In genomic region chr7:931871-932650, GRCh38 we compare ENCODE assay signal across 29 cellular contexts. TPM values are rescaled to one million over a fixed set of nuclear protein-coding genes. Genes with fewer than 3 reads are reported as not detected.
DNase-seq lines count a peak whose midpoint lies in the region; ATAC-seq, FAIRE-seq and TF ChIP-seq lines count a peak whose summit lies in the region.
"Had no signal": no experiment of that assay in that cellular context is flagged by ENCODE, and none has a peak within 500 bp of the region (broad histone marks: within the 10 kb centered on the region; RNA-seq: fewer than 3 reads in every experiment).

No MANE protein-coding gene starts in this region.

- 86 to 91% (median 88%) methylated on average over 21 of the region's 21 CpGs for WGBS in spleen, 5 donors

- TF ChIP-seq POLR2A in spleen (IDR thresholded peaks at IDR 0.05): no peak

- peaks cover 0 to 26% (median 8%) of the 10 kb centered on the region in 11 experiments; a peak in 10 of 22 replicates for H4K20me1 ChIP-seq in BLaER1 treated with 17β-estradiol and CSF1 and Interleukin-3, amounts not matched to agents 10 nM and 100 nM

- peaks cover 85 to 91% (median 89%) of the 10 kb centered on the region in 10 experiments for H3K4me1 ChIP-seq in BLaER1 treated with 17β-estradiol and CSF1 and Interleukin-3, amounts not matched to agents 10 nM and 100 nM
- no peaks in the 10 kb centered on the region for H3K4me1 ChIP-seq in RWPE2 (ENCODE audit: insufficient read depth, poor library complexity, severe bottlenecking)
- H3K4me1 ChIP-seq in kidney (ENCODE audit: control insufficient read depth in 1 of 2, insufficient read depth in 1 of 2, low read depth in 1 of 2, low read length in 2 of 2): peaks cover 0 to 2% of the 10 kb centered on the region in 2 donors
- H3K4me1 ChIP-seq in spleen: peaks cover 0 to 54% (median 4%) of the 10 kb centered on the region in 6 donors
- H3K4me1 ChIP-seq: psoas muscle had no signal

- intact Hi-C loops in kidney (cut with DNase I) (no loop called here), spleen (cut with DNase I; ENCODE audit: low total_unique reads) (no loop called here)

- H3K27me3 ChIP-seq in BLaER1 treated with 17β-estradiol and CSF1 and Interleukin-3, amounts not matched to agents 10 nM and 100 nM: no peaks in the 10 kb centered on the region
- H3K27me3 ChIP-seq in RWPE2 (ENCODE audit: insufficient read depth, poor library complexity, severe bottlenecking): no peaks in the 10 kb centered on the region
- peaks cover 0 to 6% (median 0%) of the 10 kb centered on the region in 7 donors for H3K27me3 ChIP-seq in spleen (replicated peaks in 1 of 7)

- peaks cover 5 to 55% (median 32%) of the 10 kb centered on the region in 11 experiments; a peak in 16 of 22 replicates for H3K36me3 ChIP-seq in BLaER1 treated with 17β-estradiol and CSF1 and Interleukin-3, amounts not matched to agents 10 nM and 100 nM
- no peaks in the 10 kb centered on the region for H3K36me3 ChIP-seq in RWPE2 (ENCODE audit: low read depth)
- H3K36me3 ChIP-seq in kidney (ENCODE audit: control insufficient read depth in 1 of 2, insufficient read depth in 2 of 2, low read length in 2 of 2): no peaks in the 10 kb centered on the region
- peaks cover 0 to 20% (median 0%) of the 10 kb centered on the region in 6 donors for H3K36me3 ChIP-seq in spleen

- no peaks in the 10 kb centered on the region for H3K9me3 ChIP-seq in BLaER1 treated with 17β-estradiol and CSF1 and Interleukin-3, amounts not matched to agents 10 nM and 100 nM (replicated peaks in 1 of 11)
- H3K9me3 ChIP-seq in RWPE2 (ENCODE audit: severe bottlenecking) (no peaks in the 10 kb centered on the region), kidney (ENCODE audit: control insufficient read depth in 1 of 2, low read length in 2 of 2) (no peaks in the 10 kb centered on the region), spleen (no peaks in the 10 kb centered on the region)
- H3K9me3 ChIP-seq: psoas muscle had no signal

- peak overlapping the region; percentile 31 to 100 (median 95) for H3K4me2 ChIP-seq in BLaER1 treated with 17β-estradiol and CSF1 and Interleukin-3, amounts not matched to agents 10 nM and 100 nM

- peak overlapping the region; percentile 6 to 75 (median 69); a peak in 19 of 22 replicates for H3K9ac ChIP-seq in BLaER1 treated with 17β-estradiol and CSF1 and Interleukin-3, amounts not matched to agents 10 nM and 100 nM
- no peak overlapping the region for H3K9ac ChIP-seq in kidney (ENCODE audit: low read length in 2 of 2)
- H3K9ac ChIP-seq: GM23248 had no signal

- TF ChIP-seq CTCF in RWPE2 (IDR thresholded peaks at IDR 0.05; ENCODE audit: poor library complexity, severe bottlenecking) (no peak), kidney (IDR thresholded peaks at IDR 0.05; ENCODE audit: borderline replicate concordance, extremely low read depth, insufficient read depth) (no peak), spleen (IDR thresholded peaks at IDR 0.05 in 8 of 11, conservative IDR thresholded peaks at IDR 0.05 in 3 of 11) (no peak)

- no peak for ATAC-seq in RWPE2 (ENCODE audit: low read depth)
- ATAC-seq in stimulated activated naive CD8-positive, alpha-beta T cell treated with anti-CD3 and anti-CD28 coated beads, Interleukin-15, Interleukin-2, amounts not matched to agents 100 U/mL and 50 U/mL, for 24 hours: no peak
- ATAC-seq: activated T-cell treated with anti-CD3 and anti-CD28 coated beads, Interleukin-2, amount 50 U/mL, for 4 hours; psoas muscle; SK-N-SH treated with all-trans-retinoic acid at 6 μM for 48 hours; T-helper 17 cell had no signal

- no peak for FAIRE-seq in kidney (lab: Jason Lieb, UNC)
- FAIRE-seq: D721Med, GM12892 had no signal

- DNase-seq in RWPE2 (ENCODE audit: low spot score) (peak; percentile 54), kidney (peak; percentile 66), spleen (peak; percentile 66), NCI-H510A treated with DMSO at 0.1 percent for 48 hours (lab: John Stamatoyannopoulos, UW) (no peak), RPMI8226 (no peak), HUDEP-2 (lab: John Stamatoyannopoulos, UW; ENCODE audit: unreplicated experiment in 76 of 76) (no peak)
- no peak for DNase-seq in stimulated activated naive CD8-positive, alpha-beta T cell treated with anti-CD3 and anti-CD28 coated beads, Interleukin-15, Interleukin-2, amounts not matched to agents 100 U/mL and 50 U/mL, for 24 hours
- DNase-seq: activated CD4-positive, alpha-beta T cell treated with anti-CD3 and anti-CD28 coated beads for 4 hours; activated naive CD4-positive, alpha-beta T cell; activated T-cell treated with anti-CD3 and anti-CD28 coated beads, Interleukin-2, amount 50 U/mL, for 4 hours; effector CD8-positive, alpha-beta T cell; EL; GM23248; NCI-H146; NCI-H2107; NCI-H446; stimulated activated CD8-positive, alpha-beta memory T cell treated with anti-CD3 and anti-CD28 coated beads, Interleukin-4, amount 100 ng/mL, for 48 hours; T-helper 17 cell had no signal

- H3K27ac ChIP-seq in BLaER1 treated with 17β-estradiol and CSF1 and Interleukin-3, amounts not matched to agents 10 nM and 100 nM: peak overlapping the region in 10 of 11 experiments; percentile 71 to 83 (median 80); a peak in 19 of 22 replicates
- H3K27ac ChIP-seq in RWPE2 (ENCODE audit: poor library complexity, severe bottlenecking) (no peak overlapping the region), kidney (ENCODE audit: low read depth in 2 of 2, low read length in 2 of 2) (no peak overlapping the region), spleen (peak overlapping the region in 3 of 8 donors; percentile 40 to 57 (median 50))
- H3K27ac ChIP-seq: C4-2B, GM23248, psoas muscle had no signal

- peak overlapping the region in 2 of 10 experiments; percentile 36 to 41; a peak in 3 of 20 replicates for H3K4me3 ChIP-seq in BLaER1 treated with 17β-estradiol and CSF1 and Interleukin-3, amounts not matched to agents 10 nM and 100 nM
- H3K4me3 ChIP-seq in RWPE2 (ENCODE audit: severe bottlenecking) (no peak overlapping the region), kidney (ENCODE audit: low read length in 2 of 2) (no peak overlapping the region), spleen (no peak overlapping the region)
- H3K4me3 ChIP-seq: GM23248, psoas muscle had no signal

RNA-seq across cellular contexts. Expression of gene ADAP1, which starts 22.4 kb away (rescaled TPM):
- total RNA-seq in kidney: 48.2 TPM
- polyA plus RNA-seq in kidney (ENCODE audit: insufficient read depth, low read depth, low replicate concordance): 36.4 TPM
- total RNA-seq in spleen: 10 to 100 TPM; 18.1 to 35.4 (median 25.7) TPM
- polyA plus RNA-seq in spleen: 10 to 100 TPM in 2 of 3 donors, 1 to 10 TPM in 1; 8.7 to 38.6 (median 12.8) TPM

RNA-seq across cellular contexts. Expression of gene COX19, which starts 43.3 kb away (rescaled TPM):
- total RNA-seq in kidney: 14.7 TPM
- 4.8 TPM for polyA plus RNA-seq in kidney (ENCODE audit: insufficient read depth, low read depth, low replicate concordance)
- 10 to 100 TPM; 12.4 to 29.1 (median 18.9) TPM for total RNA-seq in spleen
- polyA plus RNA-seq in spleen: 1 to 10 TPM; 7.1 to 8.9 (median 7.2) TPM

RNA-seq across cellular contexts. Expression of gene CYP2W1, which starts 50.9 kb away (rescaled TPM):
- 0.13 TPM for total RNA-seq in kidney
- polyA plus RNA-seq in kidney (ENCODE audit: insufficient read depth, low read depth, low replicate concordance): 0.17 TPM
- total RNA-seq in spleen: 1 to 10 TPM in 1 of 7 donors, under 1 TPM in 4, not detected in 2; 0.13 to 1.2 (median 0.51) TPM
- under 1 TPM; 0.05 to 0.80 (median 0.28) TPM for polyA plus RNA-seq in spleen
- total RNA-seq: activated T-cell treated with anti-CD3 and anti-CD28 coated beads, Interleukin-2, amount 50 U/mL, for 4 hours; epithelial cell of proximal tubule; GM23248; kidney epithelial cell; LHCN-M2; psoas muscle; skeletal muscle tissue; T-helper 17 cell had no signal
- polyA plus RNA-seq: AG04450, GM23248, psoas muscle had no signal

RNA-seq across cellular contexts. Expression of gene GET4, which starts 55.7 kb away (rescaled TPM):
- 44.8 TPM for total RNA-seq in kidney
- polyA plus RNA-seq in kidney (ENCODE audit: insufficient read depth, low read depth, low replicate concordance): 80.8 TPM
- 10 to 100 TPM; 25.4 to 39.5 (median 34.4) TPM for total RNA-seq in spleen
- 10 to 100 TPM; 40.0 to 63.0 (median 53.9) TPM for polyA plus RNA-seq in spleen

Comparison
In these comparisons a context has a peak if more than half of its experiments do, and no peak if none do; other contexts are left out.
1. H3K27ac ChIP-seq: peak in BLaER1 treated with 17β-estradiol and CSF1 and Interleukin-3, amounts not matched to agents 10 nM and 100 nM (10 of 11); none in RWPE2 (single experiment) and kidney (0 of 2).
2. H3K9ac ChIP-seq: peak in BLaER1 treated with 17β-estradiol and CSF1 and Interleukin-3, amounts not matched to agents 10 nM and 100 nM (11 of 11); none in kidney (0 of 2).
3. DNase-seq: peak in RWPE2 (single experiment), kidney (single experiment) and spleen (single experiment); none in NCI-H510A treated with DMSO at 0.1 percent for 48 hours (single experiment), RPMI8226 (single experiment), stimulated activated naive CD8-positive, alpha-beta T cell treated with anti-CD3 and anti-CD28 coated beads, Interleukin-15, Interleukin-2, amounts not matched to agents 100 U/mL and 50 U/mL, for 24 hours (single experiment) and HUDEP-2 (0 of 76).